In genomic region chr2:23563151-23563550, GRCh38 we compare ENCODE assay signal across 19 cellular contexts.
DNase-seq lines count a peak whose midpoint lies in the region; ATAC-seq and TF ChIP-seq lines count a peak whose summit lies in the region.
"Had no signal": no experiment of that assay in that cellular context is flagged by ENCODE, and none has a peak within 500 bp of the region (broad histone marks: within the 10 kb centered on the region; RNA-seq: fewer than 3 reads in every experiment).

No MANE protein-coding gene starts in this region.

- H3K4me3 ChIP-seq in body of pancreas (no peak overlapping the region), hepatocyte (no peak overlapping the region), prostate gland (no peak overlapping the region), tibial nerve (no peak overlapping the region)
- H3K4me3 ChIP-seq: K562, SJSA1 had no signal

- no peak overlapping the region for H3K4me2 ChIP-seq in hepatocyte

- TF ChIP-seq POLR2A in body of pancreas (IDR thresholded peaks at IDR 0.05) (no peak), prostate gland (IDR thresholded peaks at IDR 0.05) (no peak), tibial nerve (IDR thresholded peaks at IDR 0.05) (no peak)

- H3K4me1 ChIP-seq in body of pancreas: peaks cover 24% of the 10 kb centered on the region
- peaks cover 10% of the 10 kb centered on the region for H3K4me1 ChIP-seq in hepatocyte (ENCODE audit: insufficient read depth)
- H3K4me1 ChIP-seq in prostate gland (replicated peaks): peaks cover 4% of the 10 kb centered on the region
- H3K4me1 ChIP-seq in tibial nerve: peaks cover 0 to 94% (median 53%) of the 10 kb centered on the region in 4 donors

- H3K79me2 ChIP-seq in hepatocyte: no peaks in the 10 kb centered on the region

- H4K20me1 ChIP-seq in hepatocyte (ENCODE audit: insufficient read depth, poor library complexity, severe bottlenecking): no peaks in the 10 kb centered on the region

- intact Hi-C loops in body of pancreas (cut with DNase I): no loop called here
- intact Hi-C loops in prostate gland (cut with DNase I): loop anchor here (5.0 kb wide), 1 partner anchor 41 kb away; no protein-coding TSS in a partner anchor

- H3K27me3 ChIP-seq in body of pancreas (no peaks in the 10 kb centered on the region), hepatocyte (no peaks in the 10 kb centered on the region), prostate gland (replicated peaks; ENCODE audit: insufficient read depth) (no peaks in the 10 kb centered on the region), tibial nerve (no peaks in the 10 kb centered on the region)
- H3K27me3 ChIP-seq: SJSA1 had no signal

- H3K9me2 ChIP-seq in hepatocyte (replicated peaks; ENCODE audit: insufficient read depth): no peaks in the 10 kb centered on the region

- 51 to 58% methylated on average over 10 of the region's 10 CpGs for WGBS in body of pancreas, 2 donors
- WGBS in hepatocyte (ENCODE audit: low lambda C conversion rate, missing lambda C conversion rate): 88% methylated on average over 10 of the region's 10 CpGs
- 62% methylated on average over 10 of the region's 10 CpGs for WGBS in prostate gland
- 50 to 70% methylated on average over 4 to 7 of the region's 10 CpGs for WGBS in tibial nerve, 2 donors

- no peaks in the 10 kb centered on the region for H3K9me3 ChIP-seq in body of pancreas
- no peaks in the 10 kb centered on the region for H3K9me3 ChIP-seq in hepatocyte (ENCODE audit: low read depth)
- H3K9me3 ChIP-seq in prostate gland: no peaks in the 10 kb centered on the region
- no peaks in the 10 kb centered on the region for H3K9me3 ChIP-seq in tibial nerve
- H3K9me3 ChIP-seq: SJSA1 had no signal

- H3K27ac ChIP-seq in body of pancreas (peak overlapping the region in 3 of 4 donors; percentile 64 to 83 (median 81)), hepatocyte (peak overlapping the region; percentile 20), prostate gland (peak overlapping the region; percentile 78 to 80), tibial nerve (peak overlapping the region; percentile 22 to 93 (median 80))
- H3K27ac ChIP-seq: SJSA1 had no signal

- H3K36me3 ChIP-seq in body of pancreas (replicated peaks in 1 of 2; ENCODE audit: insufficient read depth in 1 of 2, low read depth in 2 of 2): no peaks in the 10 kb centered on the region
- no peaks in the 10 kb centered on the region for H3K36me3 ChIP-seq in hepatocyte (replicated peaks; ENCODE audit: insufficient read depth, low read depth)
- no peaks in the 10 kb centered on the region for H3K36me3 ChIP-seq in prostate gland
- H3K36me3 ChIP-seq in tibial nerve: peaks cover 0 to 7% (median 0%) of the 10 kb centered on the region in 3 donors
- H3K36me3 ChIP-seq: SJSA1 had no signal

- no peak for TF ChIP-seq CTCF in body of pancreas (IDR thresholded peaks at IDR 0.05)
- TF ChIP-seq CTCF in hepatocyte (IDR thresholded peaks at IDR 0.05; ENCODE audit: poor library complexity): no peak
- no peak for TF ChIP-seq CTCF in prostate gland (IDR thresholded peaks at IDR 0.05)
- no peak for TF ChIP-seq CTCF in tibial nerve (IDR thresholded peaks at IDR 0.05)

- DNase-seq in body of pancreas (no peak), hepatocyte (ENCODE audit: low spot score) (no peak), prostate gland (ENCODE audit: low spot score) (no peak), tibial nerve (ENCODE audit: low spot score in 2 of 2) (no peak), DMS153 treated with DMSO at 0.1 percent for 48 hours (lab: John Stamatoyannopoulos, UW; ENCODE audit: unreplicated experiment) (no peak), SHP77 treated with DMSO at 0.1 percent for 48 hours (lab: John Stamatoyannopoulos, UW) (no peak), NCI-H2227 treated with DMSO at 0.1 percent for 48 hours (lab: John Stamatoyannopoulos, UW) (no peak)
- DNase-seq: activated CD8-positive, alpha-beta T cell treated with anti-CD3 and anti-CD28 coated beads for 36 hours; activated naive CD4-positive, alpha-beta T cell treated with anti-CD3 and anti-CD28 coated beads, Interleukin-2, amount 10 ng/mL, durations not matched to agents 7 days and 5 days; activated T-cell treated with anti-CD3 and anti-CD28 coated beads, Interleukin-2, amount 50 U/mL, for 24 hours; CD4-positive, alpha-beta T cell; endodermal cell; kidney glomerular epithelial cell; NCI-H1694 treated with DMSO at 0.1 percent for 48 hours; NCI-H774; OCI-M1; stimulated activated naive CD8-positive, alpha-beta T cell treated with anti-CD3 and anti-CD28 coated beads, Interleukin-15, Interleukin-2, amounts not matched to agents 100 U/mL and 50 U/mL, for 24 hours had no signal

- no peak for TF ChIP-seq EP300 in tibial nerve (IDR thresholded peaks at IDR 0.05)

- ATAC-seq in body of pancreas: peak; percentile 4
- ATAC-seq: activated CD8-positive, alpha-beta T cell treated with anti-CD3 and anti-CD28 coated beads for 36 hours; stimulated activated naive CD8-positive, alpha-beta T cell treated with anti-CD3 and anti-CD28 coated beads, Interleukin-15, Interleukin-2, amounts not matched to agents 100 U/mL and 50 U/mL, for 24 hours had no signal

- H2AFZ ChIP-seq in hepatocyte: no peak overlapping the region

Comparison
In these comparisons a context has a peak if more than half of its experiments do, and no peak if none do; other contexts are left out.
1. H3K27ac ChIP-seq: peak in every context shown above with its lines; median percentile 81 in body of pancreas; 80 in tibial nerve; 79 in prostate gland; 20 in hepatocyte.